In the genomic region with DNA sequence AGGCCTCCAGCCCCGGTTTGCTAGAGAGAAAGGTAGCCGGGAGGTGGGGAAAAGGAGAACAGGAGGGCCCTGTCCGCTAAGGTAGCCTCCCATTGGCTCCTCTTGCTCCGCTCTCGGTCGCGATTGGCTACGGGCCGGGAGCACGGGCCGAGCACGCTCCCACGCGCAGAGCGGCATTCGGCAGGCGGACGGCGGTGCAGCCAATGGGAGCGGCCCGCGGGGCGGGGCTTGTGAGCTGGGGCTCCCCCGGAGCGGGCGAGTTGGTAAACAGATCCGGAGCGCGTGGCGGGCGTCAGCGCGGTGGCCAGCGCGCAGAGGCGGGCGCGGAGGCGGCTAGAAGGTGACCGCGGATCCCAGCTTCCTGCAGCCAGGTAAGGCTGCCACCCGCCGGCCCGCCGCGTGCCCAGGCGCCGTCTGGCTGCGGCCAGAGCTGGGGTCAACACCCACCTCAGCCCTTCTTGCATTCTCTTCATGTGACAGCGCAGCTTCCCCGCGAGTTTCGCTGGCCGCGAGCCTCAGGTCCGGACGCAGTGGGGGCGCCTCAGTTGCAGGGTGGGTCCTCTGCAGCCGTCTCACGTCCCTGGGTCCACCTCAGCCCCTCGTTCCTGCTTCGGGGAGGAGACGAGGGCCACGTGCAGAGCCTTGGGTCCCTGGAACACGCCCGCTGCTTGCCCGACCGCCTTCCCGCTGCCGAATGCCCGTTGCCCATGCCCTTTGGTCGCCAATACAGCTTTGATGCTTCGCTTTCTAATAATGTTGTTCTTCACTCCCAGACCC, we compare ENCODE assay signal across 8 cellular contexts. TPM values are rescaled to one million over a fixed set of nuclear protein-coding genes. Genes with fewer than 3 reads are reported as not detected.
DNase-seq lines count a peak whose midpoint lies in the region; ATAC-seq, FAIRE-seq and TF ChIP-seq lines count a peak whose summit lies in the region.

COQ8A (plus strand) TSS at position 266 of the 777 bp plus-strand sequence. CDS start 21,092 bp downstream, outside the sequence.

- H3K9me3 ChIP-seq in cardiac muscle cell (ENCODE audit: low read depth) (no peaks in the 10 kb centered on the region), pancreas (no peaks in the 10 kb centered on the region), thyroid gland (no peaks in the 10 kb centered on the region)

- WGBS in adipose tissue, 3 donors, result 0 to 1% (median 0%) methylated on average over 64 to 73 of the region's 73 CpGs
- WGBS in pancreas, 2 donors, result 0 to 1% methylated on average over 68 to 73 of the region's 73 CpGs
- WGBS in thyroid gland, 2 donors, result 1% methylated on average over 14 to 15 of the region's 73 CpGs

- peak; percentile 100 for DNase-seq in GM12865 (ENCODE audit: low read depth)
- DNase-seq in NCI-H146 (lab: John Stamatoyannopoulos, UW), result peak; percentile 100
- DNase-seq in T-helper 1 cell, result peak; percentile 97 to 100 (median 98)
- peak; percentile 100 for DNase-seq in cardiac muscle cell (ENCODE audit: low read depth in 1 of 2, low spot score in 1 of 2)
- peak; percentile 99 to 100 (median 100) for DNase-seq in pancreas
- DNase-seq in thyroid gland, result peak; percentile 99 to 100

- TF ChIP-seq CTCF in GM12865 (IDR thresholded peaks at IDR 0.05; ENCODE audit: insufficient read depth, low read depth, low read length, missing control alignments), result no peak
- no peak for TF ChIP-seq CTCF in cardiac muscle cell (IDR thresholded peaks at IDR 0.05; ENCODE audit: low read depth, low read length)
- no peak for TF ChIP-seq CTCF in pancreas (IDR thresholded peaks at IDR 0.05)
- TF ChIP-seq CTCF in thyroid gland (IDR thresholded peaks at IDR 0.05), result no peak

- intact Hi-C loops in pancreas (cut with DNase I), result no loop called here
- intact Hi-C loops in thyroid gland (cut with DNase I), result no loop called here

- peak; percentile 39 for FAIRE-seq in pancreas (lab: Jason Lieb, UNC)

- H3K27ac ChIP-seq in adipose tissue (ENCODE audit: low read depth, low read length) (peak within 1 kb of the TSS; percentile 60), cardiac muscle cell (peak within 1 kb of the TSS; percentile 88), pancreas (peak within 1 kb of the TSS; percentile 98 to 99 (median 99)), thyroid gland (peak within 1 kb of the TSS; percentile 95 to 98 (median 96))

- peak in 1 of 2 donors; percentile 73 for TF ChIP-seq POLR2A in thyroid gland (IDR thresholded peaks at IDR 0.05)

- ATAC-seq in HG02870 (IDR thresholded peaks at IDR 0.05; ENCODE audit: unreplicated experiment) (peak; percentile 96), pancreas (peak; percentile 86 to 93 (median 89))

- peaks cover 14% of the 10 kb centered on the region for H3K4me1 ChIP-seq in cardiac muscle cell (ENCODE audit: low read depth)
- peaks cover 7 to 41% (median 20%) of the 10 kb centered on the region in 3 donors for H3K4me1 ChIP-seq in pancreas
- peaks cover 18 to 40% of the 10 kb centered on the region in 2 donors for H3K4me1 ChIP-seq in thyroid gland

- peak within 1 kb of the TSS; percentile 88 for H3K4me3 ChIP-seq in GM12865 (ENCODE audit: low read depth, low read length)
- H3K4me3 ChIP-seq in cardiac muscle cell, result peak within 1 kb of the TSS; percentile 65
- peak within 1 kb of the TSS; percentile 85 to 98 (median 94) for H3K4me3 ChIP-seq in pancreas
- H3K4me3 ChIP-seq in thyroid gland (replicated peaks in 1 of 3), result peak within 1 kb of the TSS; percentile 42 to 69 (median 59)

- H3K36me3 ChIP-seq in cardiac muscle cell (no peaks in the 10 kb centered on the region), pancreas (no peaks in the 10 kb centered on the region), thyroid gland (no peaks in the 10 kb centered on the region)

- H3K27me3 ChIP-seq in cardiac muscle cell (no peaks in the 10 kb centered on the region), pancreas (no peaks in the 10 kb centered on the region), thyroid gland (no peaks in the 10 kb centered on the region)

RNA-seq across cellular contexts. Expression of gene COQ8A, which starts in this region (rescaled TPM):
- polyA plus RNA-seq in adipose tissue (100 to 1,000 TPM; 113 to 120 (median 114) TPM), cardiac muscle cell (45.1 and 71.5 TPM in 2 replicates), pancreas (100 to 1,000 TPM; 129 to 169 TPM)
- total RNA-seq in cardiac muscle cell (34.7 and 59.7 TPM in 2 replicates), pancreas (100 to 1,000 TPM in 1 of 6 donors, 10 to 100 TPM in 5; 61.2 to 106 (median 84.1) TPM), thyroid gland (10 to 100 TPM; 25.1 to 35.9 (median 30.1) TPM)

Comparison
In these comparisons a context has a peak if more than half of its experiments do, and no peak if none do; other contexts are left out.
1. Peak in every context shown above with its lines: DNase-seq, ATAC-seq, H3K4me3 ChIP-seq and H3K27ac ChIP-seq.